12 cellular contexts compared by ENCODE assay signal in the genomic region with DNA sequence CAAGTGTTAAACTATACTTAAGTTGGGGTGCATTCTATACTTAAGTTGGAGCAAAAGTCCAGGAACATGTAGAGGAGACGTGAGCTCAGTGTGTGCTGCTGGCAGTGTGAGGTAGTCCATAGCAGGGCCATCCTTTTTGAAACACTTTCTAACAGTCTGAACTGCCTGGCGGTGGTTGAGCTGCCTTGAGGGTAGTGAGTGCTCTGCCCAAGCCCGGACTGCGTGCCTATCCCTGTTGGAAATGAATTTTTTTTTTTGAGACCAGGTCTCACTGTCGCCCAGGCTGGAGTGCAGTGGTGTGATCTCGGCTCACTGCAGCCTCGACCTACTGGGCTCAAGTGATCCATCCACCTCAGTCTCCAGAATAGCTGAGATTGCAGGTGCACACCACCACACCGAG. TPM values are rescaled to one million over a fixed set of nuclear protein-coding genes. Genes with fewer than 3 reads are reported as not detected.
DNase-seq lines count a peak whose midpoint lies in the region; ATAC-seq and TF ChIP-seq lines count a peak whose summit lies in the region.
"Had no signal": no experiment of that assay in that cellular context is flagged by ENCODE, and none has a peak within 500 bp of the region (broad histone marks: within the 10 kb centered on the region; RNA-seq: fewer than 3 reads in every experiment).

No MANE protein-coding gene starts in this region.

- H4K20me1 ChIP-seq in OCI-LY7 (ENCODE audit: insufficient read depth, low read length) (no peaks in the 10 kb centered on the region), osteoblast (ENCODE audit: insufficient read depth, low read length) (no peaks in the 10 kb centered on the region)

- peak overlapping the region; percentile 77 for H2AFZ ChIP-seq in OCI-LY7 (ENCODE audit: low read length)
- no peak overlapping the region for H2AFZ ChIP-seq in osteoblast (ENCODE audit: low read length)

- peaks cover 22% of the 10 kb centered on the region for H3K27me3 ChIP-seq in left ventricle myocardium inferior (ENCODE audit: low read depth)
- H3K27me3 ChIP-seq in heart right ventricle = peaks cover 0 to 28% (median 7%) of the 10 kb centered on the region in 7 donors
- H3K27me3 ChIP-seq in osteoblast (ENCODE audit: insufficient read depth, low read length) = peaks cover 34% of the 10 kb centered on the region
- H3K27me3 ChIP-seq in ascending aorta = no peaks in the 10 kb centered on the region

- CTCF ChIA-PET in OCI-LY7 (lab: Charles Lee; ENCODE audit: unreplicated experiment) = interaction anchor here (0.7 to 1.5 kb wide), 4 partner anchors 24 to 196 kb away, joined by 3 to 6 read pairs (median 4); no protein-coding TSS in a partner anchor

- 81 to 83% methylated on average over 8 of the region's 8 CpGs for WGBS in heart right ventricle, 2 donors

- no peak for DNase-seq in left ventricle myocardium inferior
- DNase-seq in heart right ventricle = no peak
- DNase-seq in OCI-LY7 (ENCODE audit: low spot score) = no peak
- peak; percentile 66 for DNase-seq in osteoblast (ENCODE audit: insufficient read length, low spot score, missing footprints)
- DNase-seq in ascending aorta (ENCODE audit: low spot score in 2 of 2) = no peak
- DNase-seq in occipital lobe (lab: John Stamatoyannopoulos, UW) = no peak
- DNase-seq: CD4-positive, alpha-beta T cell; GDM1; GOT3 had no signal

- peaks cover 40% of the 10 kb centered on the region for H3K4me1 ChIP-seq in left ventricle myocardium inferior
- peaks cover 0 to 36% (median 23%) of the 10 kb centered on the region in 9 donors for H3K4me1 ChIP-seq in heart right ventricle
- peaks cover 19% of the 10 kb centered on the region for H3K4me1 ChIP-seq in OCI-LY7 (ENCODE audit: insufficient read depth, low read length, poor library complexity, severe bottlenecking)
- peaks cover 5% of the 10 kb centered on the region for H3K4me1 ChIP-seq in osteoblast (ENCODE audit: insufficient read depth, low read length)
- peaks cover 2 to 5% of the 10 kb centered on the region in 2 donors for H3K4me1 ChIP-seq in ascending aorta
- H3K4me1 ChIP-seq: Caco-2 had no signal

- H3K36me3 ChIP-seq in left ventricle myocardium inferior (peaks cover 22% of the 10 kb centered on the region), heart right ventricle (peaks cover 0 to 23% (median under 1%) of the 10 kb centered on the region in 9 donors), OCI-LY7 (ENCODE audit: insufficient read depth, low read length) (peaks cover 17% of the 10 kb centered on the region; the same call in 1 of the 2 replicates), osteoblast (ENCODE audit: insufficient read depth, low read length) (no peaks in the 10 kb centered on the region), ascending aorta (peaks cover 2 to 14% of the 10 kb centered on the region in 2 donors)

- POLR2A ChIA-PET in OCI-LY7 (lab: Charles Lee) = interaction anchor here (0.7 to 1.5 kb wide), 6 partner anchors 10 to 230 kb away, joined by 3 to 5 read pairs (median 3); partner anchors contain the start of gene TROAP

- H3K27ac ChIP-seq in left ventricle myocardium inferior (replicated peaks) = peak overlapping the region; percentile 76
- H3K27ac ChIP-seq in heart right ventricle = peak overlapping the region in 5 of 10 donors; percentile 16 to 70 (median 60)
- no peak overlapping the region for H3K27ac ChIP-seq in OCI-LY7 (ENCODE audit: low read depth, low read length, poor library complexity, severe bottlenecking)
- H3K27ac ChIP-seq in osteoblast (ENCODE audit: low read depth, low read length) = no peak overlapping the region
- H3K27ac ChIP-seq in ascending aorta = no peak overlapping the region
- H3K27ac ChIP-seq: C4-2B had no signal

- H3K4me3 ChIP-seq in left ventricle myocardium inferior (no peak overlapping the region), heart right ventricle (no peak overlapping the region), OCI-LY7 (ENCODE audit: low read depth, low read length, poor library complexity, severe bottlenecking) (no peak overlapping the region), osteoblast (ENCODE audit: insufficient read depth, low read length) (no peak overlapping the region), ascending aorta (no peak overlapping the region)

- H3K4me2 ChIP-seq in OCI-LY7 (ENCODE audit: low read length) = peak overlapping the region; percentile 46
- H3K4me2 ChIP-seq in osteoblast (ENCODE audit: insufficient read depth, low read length) = no peak overlapping the region

- no TSS peak for BruUV-seq in OCI-LY7 (replicated peaks; lab: Mats Ljungman, UMichigan)

- ATAC-seq in heart right ventricle (no peak), GM18858 (IDR thresholded peaks at IDR 0.05; ENCODE audit: unreplicated experiment) (no peak)

- TF ChIP-seq CTCF in left ventricle myocardium inferior (IDR thresholded peaks at IDR 0.05; ENCODE audit: borderline replicate concordance) = no peak
- no peak for TF ChIP-seq CTCF in heart right ventricle (IDR thresholded peaks at IDR 0.05)
- no peak for TF ChIP-seq CTCF in OCI-LY7 (conservative IDR thresholded peaks at IDR 0.05; ENCODE audit: low read length)
- TF ChIP-seq CTCF in osteoblast (IDR thresholded peaks at IDR 0.05; ENCODE audit: extremely low read depth, low read depth, low read length) = no peak
- no peak for TF ChIP-seq CTCF in ascending aorta (IDR thresholded peaks at IDR 0.05)

- H3K79me2 ChIP-seq in OCI-LY7 (ENCODE audit: insufficient read depth, low read depth, low read length) (no peaks in the 10 kb centered on the region), osteoblast (ENCODE audit: insufficient read depth, low read length) (no peaks in the 10 kb centered on the region)

- H3K9me2 ChIP-seq in OCI-LY7 (ENCODE audit: insufficient read depth, low read length) = no peaks in the 10 kb centered on the region

- intact Hi-C loops in left ventricle myocardium inferior (cut with micrococcal nuclease) = no loop called here
- intact Hi-C loops in heart right ventricle (cut with DNase I) = loop anchor here in 1 of 10 donors (2.0 kb wide), 1 partner anchor 28 kb away; no protein-coding TSS in a partner anchor
- intact Hi-C loops in OCI-LY7 (cut with micrococcal nuclease; ENCODE audit: unreplicated experiment) = loop anchor here (1.0 to 5.0 kb wide), 3 partner anchors 27 to 195 kb away; partner anchors contain the start of gene PRPF40B
- intact Hi-C loops in ascending aorta (cut with DNase I) = no loop called here

- no peaks in the 10 kb centered on the region for H3K9me3 ChIP-seq in left ventricle myocardium inferior (replicated peaks)
- no peaks in the 10 kb centered on the region for H3K9me3 ChIP-seq in heart right ventricle
- no peaks in the 10 kb centered on the region for H3K9me3 ChIP-seq in OCI-LY7 (ENCODE audit: low read length)
- no peaks in the 10 kb centered on the region for H3K9me3 ChIP-seq in osteoblast (ENCODE audit: low read depth, low read length)
- no peaks in the 10 kb centered on the region for H3K9me3 ChIP-seq in ascending aorta
- H3K9me3 ChIP-seq: Caco-2 had no signal

RNA-seq across cellular contexts. Expression of gene KCNH3, which starts 14.1 kb away (rescaled TPM):
- 0.41 TPM for total RNA-seq in left ventricle myocardium inferior
- 1 to 10 TPM in 1 of 10 donors, under 1 TPM in 9; 0.16 to 1.2 (median 0.26) TPM for total RNA-seq in heart right ventricle
- 1 to 10 TPM in 1 of 2 donors, under 1 TPM in 1; 0.17 to 2.0 TPM for polyA plus RNA-seq in heart right ventricle
- 0.05 and 0.06 TPM in 2 replicates for total RNA-seq in OCI-LY7 (2014; rRNA removed; shearing (Covaris generic))
- 0.57 TPM in 1 of 2 replicates, not detected in the other for total RNA-seq in OCI-LY7 (2022)
- not detected in 2 replicates for total RNA-seq in osteoblast
- not detected for total RNA-seq in ascending aorta
- 7.5 TPM for total RNA-seq in occipital lobe

RNA-seq across cellular contexts. Expression of gene MCRS1, which starts 15.0 kb away (rescaled TPM):
- total RNA-seq in left ventricle myocardium inferior = 97.9 TPM
- total RNA-seq in heart right ventricle = 100 to 1,000 TPM in 1 of 10 donors, 10 to 100 TPM in 9; 72.6 to 118 (median 82.2) TPM
- polyA plus RNA-seq in heart right ventricle = 10 to 100 TPM; 73.3 to 94.7 TPM
- total RNA-seq in OCI-LY7 (2014; rRNA removed; shearing (Covaris generic)) = 72.0 and 75.6 TPM in 2 replicates
- 65.4 and 72.4 TPM in 2 replicates for total RNA-seq in OCI-LY7 (2022)
- total RNA-seq in osteoblast = 51.0 and 56.5 TPM in 2 replicates
- total RNA-seq in ascending aorta = 66.8 TPM
- 29.9 TPM for total RNA-seq in occipital lobe

RNA-seq across cellular contexts. Expression of gene FAM186B, which starts 52.5 kb away (rescaled TPM):
- 0.33 TPM for total RNA-seq in left ventricle myocardium inferior
- 1 to 10 TPM in 2 of 10 donors, under 1 TPM in 8; 0.25 to 1.5 (median 0.78) TPM for total RNA-seq in heart right ventricle
- under 1 TPM; 0.04 to 0.22 TPM for polyA plus RNA-seq in heart right ventricle
- 0.21 and 0.60 TPM in 2 replicates for total RNA-seq in OCI-LY7 (2014; rRNA removed; shearing (Covaris generic))
- total RNA-seq in OCI-LY7 (2022) = 2.4 and 2.8 TPM in 2 replicates
- total RNA-seq in osteoblast = 0.59 and 0.72 TPM in 2 replicates
- not detected for total RNA-seq in ascending aorta
- not detected for total RNA-seq in occipital lobe
